In the genomic region with DNA sequence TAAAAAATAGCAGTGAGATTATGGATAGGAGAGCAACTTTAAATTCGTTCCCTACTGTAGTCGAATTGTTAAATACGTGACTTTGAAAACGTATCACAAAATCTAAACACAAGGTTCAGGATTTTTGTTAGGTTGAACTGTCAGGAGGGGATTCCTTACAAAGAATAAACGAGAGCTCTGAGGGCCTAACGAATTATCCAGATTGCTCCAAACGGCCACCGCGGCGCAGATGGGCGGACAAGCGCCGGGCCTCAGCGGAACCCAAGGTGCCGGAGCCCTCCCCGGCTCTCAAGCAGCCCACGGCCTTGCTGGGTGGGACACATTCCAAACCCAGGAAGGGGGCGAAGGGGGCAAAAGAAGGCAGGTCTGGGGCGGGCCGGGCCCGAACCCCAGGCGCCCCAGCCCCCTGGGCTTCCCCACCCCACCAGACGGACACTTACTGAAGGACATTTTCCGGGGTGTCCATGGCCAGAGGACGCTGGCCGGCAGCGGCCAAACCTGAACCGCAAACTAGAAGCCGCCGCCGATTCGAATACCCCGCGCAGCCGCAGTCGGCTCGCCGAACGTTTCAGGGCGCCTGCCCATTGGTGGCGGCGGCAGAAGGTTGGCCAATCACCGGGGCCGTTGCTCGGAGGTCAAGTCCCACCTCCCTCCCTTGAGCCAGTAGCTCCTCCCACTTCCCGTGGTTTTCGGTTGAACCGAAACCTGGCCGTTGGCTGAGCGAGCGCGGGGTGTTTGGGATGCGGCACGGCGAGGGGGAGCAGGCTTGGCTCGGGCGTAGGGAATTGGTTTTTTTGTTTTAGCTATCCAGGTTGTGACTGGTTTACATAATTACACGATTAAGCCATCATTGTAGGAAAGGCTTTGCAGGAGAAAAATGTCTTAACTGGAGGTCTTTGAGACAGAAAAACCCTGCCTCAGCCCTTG, we compare ENCODE assay signal across 8 cellular contexts. TPM values are rescaled to one million over a fixed set of nuclear protein-coding genes. Genes with fewer than 3 reads are reported as not detected.
DNase-seq lines count a peak whose midpoint lies in the region; ATAC-seq and TF ChIP-seq lines count a peak whose summit lies in the region.

A gene (minus strand): TSS at position 534 of the 927 bp plus-strand sequence. CDS start 68 bp downstream, at position 466.

- H3K9me3 ChIP-seq in DOHH2 (ENCODE audit: control insufficient read depth, insufficient read depth, low read length): no peaks in the 10 kb centered on the region
- no peaks in the 10 kb centered on the region for H3K9me3 ChIP-seq in fibroblast of lung (ENCODE audit: control insufficient read depth, insufficient read depth, low read depth, low read length)

- peaks cover 8% of the 10 kb centered on the region; the same call in 1 of the 2 replicates for H4K20me1 ChIP-seq in DOHH2 (ENCODE audit: control insufficient read depth, insufficient read depth, low read depth, low read length)
- H4K20me1 ChIP-seq in GM23338 (replicated peaks; ENCODE audit: insufficient read depth): peaks cover 14% of the 10 kb centered on the region
- no peaks in the 10 kb centered on the region for H4K20me1 ChIP-seq in fibroblast of lung (ENCODE audit: control insufficient read depth, extremely low read depth, insufficient read depth, low read length)

- peaks cover 55% of the 10 kb centered on the region for H3K79me2 ChIP-seq in DOHH2 (ENCODE audit: control insufficient read depth, low read length)
- H3K79me2 ChIP-seq in GM23338 (replicated peaks; ENCODE audit: insufficient read depth): peaks cover 42% of the 10 kb centered on the region
- peaks cover 32% of the 10 kb centered on the region for H3K79me2 ChIP-seq in fibroblast of lung (ENCODE audit: control insufficient read depth, insufficient read depth, low read length)

- H3K4me2 ChIP-seq in DOHH2 (ENCODE audit: low read length) (peak within 1 kb of the TSS; percentile 88), GM23338 (peak within 1 kb of the TSS; percentile 95), fibroblast of lung (ENCODE audit: extremely low read depth, insufficient read depth, low read length) (peak within 1 kb of the TSS; percentile 95)

- H3K4me1 ChIP-seq in DOHH2 (ENCODE audit: control insufficient read depth, low read length) (peaks cover 33% of the 10 kb centered on the region), GM23338 (ENCODE audit: insufficient read depth) (peaks cover 26% of the 10 kb centered on the region), fibroblast of lung (ENCODE audit: control insufficient read depth, extremely low read depth, insufficient read depth, low read length) (peaks cover 8% of the 10 kb centered on the region)

- H3K4me3 ChIP-seq in DOHH2 (ENCODE audit: low read length): peak within 1 kb of the TSS; percentile 94
- peak within 1 kb of the TSS; percentile 68 for H3K4me3 ChIP-seq in GM23338
- H3K4me3 ChIP-seq in fibroblast of lung (replicated peaks in 1 of 4; ENCODE audit: control extremely low read depth in 1 of 4, insufficient read depth in 1 of 4, low read depth in 3 of 4, low read length in 4 of 4): peak within 1 kb of the TSS; percentile 69 to 98 (median 90)

- H3K27me3 ChIP-seq in DOHH2 (ENCODE audit: control insufficient read depth, low read length) (no peaks in the 10 kb centered on the region), GM23338 (ENCODE audit: insufficient read depth) (peaks cover 9% of the 10 kb centered on the region), fibroblast of lung (ENCODE audit: control insufficient read depth, insufficient read depth, low read length) (no peaks in the 10 kb centered on the region)

- H3K9me2 ChIP-seq in DOHH2 (replicated peaks; ENCODE audit: control insufficient read depth, low read length) (no peaks in the 10 kb centered on the region), GM23338 (ENCODE audit: insufficient read depth) (no peaks in the 10 kb centered on the region)

- no peak for TF ChIP-seq CTCF in DOHH2 (IDR thresholded peaks at IDR 0.05; ENCODE audit: low read depth, low read length, poor library complexity, severe bottlenecking)
- no peak for TF ChIP-seq CTCF in GM23338 (conservative IDR thresholded peaks at IDR 0.05; ENCODE audit: low read depth in 2 of 2)
- TF ChIP-seq CTCF in fibroblast of lung (conservative IDR thresholded peaks at IDR 0.05 in 1 of 2, IDR thresholded peaks at IDR 0.05 in 1 of 2; ENCODE audit: low read depth in 1 of 2, low read length in 2 of 2): no peak

- peak within 1 kb of the TSS; percentile 92 for H3K4me3 Mint-ChIP-seq in GM23338
- peak within 1 kb of the TSS; percentile 88 to 100 (median 97) for H3K4me3 Mint-ChIP-seq in naive thymus-derived CD8-positive, alpha-beta T cell

- POLR2A ChIA-PET in naive thymus-derived CD8-positive, alpha-beta T cell (lab: Charles Lee): interaction anchor here (0.6 kb wide), 1 partner anchor 10 kb away, joined by 3 read pairs; no protein-coding TSS in a partner anchor

- H3K27ac ChIP-seq in DOHH2 (ENCODE audit: low read depth, low read length) (peak within 1 kb of the TSS; percentile 84), GM23338 (ENCODE audit: low read depth) (peak within 1 kb of the TSS; percentile 93), fibroblast of lung (ENCODE audit: insufficient read depth, low read length) (peak within 1 kb of the TSS; percentile 80)

- H2AFZ ChIP-seq in GM23338: peak within 1 kb of the TSS; percentile 66
- H2AFZ ChIP-seq in fibroblast of lung (ENCODE audit: low read length): peak within 1 kb of the TSS; percentile 94

- peak; percentile 91 for ATAC-seq in GM23338
- peak; percentile 98 for ATAC-seq in naive thymus-derived CD8-positive, alpha-beta T cell

- H3K27ac Mint-ChIP-seq in GM23338: peak within 1 kb of the TSS; percentile 97
- peak within 1 kb of the TSS; percentile 86 to 100 (median 96) for H3K27ac Mint-ChIP-seq in naive thymus-derived CD8-positive, alpha-beta T cell

- H3K27me3 Mint-ChIP-seq in GM23338 (ENCODE audit: insufficient read depth, low read depth, poor library complexity): peaks cover 20% of the 10 kb centered on the region
- peaks cover 0 to 3% (median 0%) of the 10 kb centered on the region in 5 donors for H3K27me3 Mint-ChIP-seq in naive thymus-derived CD8-positive, alpha-beta T cell

- H3K9ac ChIP-seq in fibroblast of lung (ENCODE audit: insufficient read depth, low read length): peak within 1 kb of the TSS; percentile 71

- peaks cover 41% of the 10 kb centered on the region for H3K36me3 Mint-ChIP-seq in GM23338 (ENCODE audit: low read depth)
- peaks cover 0 to 4% (median 0%) of the 10 kb centered on the region in 3 donors for H3K36me3 Mint-ChIP-seq in naive thymus-derived CD8-positive, alpha-beta T cell

- DNase-seq in GM23338 (ENCODE audit: low spot score) (peak; percentile 99), LHCN-M2 (ENCODE audit: low read depth) (peak; percentile 95), RPMI8226 (peak; percentile 98), fibroblast of lung (ENCODE audit: low read depth in 2 of 2) (peak; percentile 94 to 96)
- DNase-seq in activated T-helper 1 cell treated with anti-CD3 and anti-CD28 coated beads, Interleukin-2, amount 50 U/mL, for 16 hours (ENCODE audit: low read depth in 1 of 2, low spot score in 1 of 2): peak; percentile 86 to 90
- DNase-seq in naive thymus-derived CD8-positive, alpha-beta T cell: peak; percentile 91 to 98 (median 94)
- DNase-seq in stimulated activated naive CD4-positive, alpha-beta T cell (lab: John Stamatoyannopoulos, UW): peak; percentile 90 to 95 (median 92)

- H3F3A ChIP-seq in DOHH2 (ENCODE audit: control insufficient read depth, insufficient read depth): peaks cover 18% of the 10 kb centered on the region
- no peaks in the 10 kb centered on the region for H3F3A ChIP-seq in GM23338 (replicated peaks; ENCODE audit: low read depth)

- peaks cover 19% of the 10 kb centered on the region; the same call in 2 of the 3 replicates for H3K9me3 Mint-ChIP-seq in GM23338
- H3K9me3 Mint-ChIP-seq in naive thymus-derived CD8-positive, alpha-beta T cell: no peaks in the 10 kb centered on the region

- H3K36me3 ChIP-seq in DOHH2 (ENCODE audit: control insufficient read depth, low read length) (peaks cover 43% of the 10 kb centered on the region), GM23338 (ENCODE audit: insufficient read depth) (peaks cover 15% of the 10 kb centered on the region; the same call in 1 of the 2 replicates), fibroblast of lung (ENCODE audit: control insufficient read depth, insufficient read depth, low read length) (no peaks in the 10 kb centered on the region)

- H3K4me1 Mint-ChIP-seq in GM23338: peaks cover 41% of the 10 kb centered on the region
- H3K4me1 Mint-ChIP-seq in naive thymus-derived CD8-positive, alpha-beta T cell: peaks cover 8 to 40% (median 14%) of the 10 kb centered on the region in 4 donors

TF ChIP-seq in GM23338, 12 proteins besides CTCF, POLR2A, EP300 and RAD21:
- TF ChIP-seq ZNF114 (CRISPR knock-in tag; IDR thresholded peaks at IDR 0.05): no peak
- TF ChIP-seq POLR2AphosphoS5 (IDR thresholded peaks at IDR 0.05; ENCODE audit: low read depth): peak; percentile 91
- TF ChIP-seq, protein P1, sequence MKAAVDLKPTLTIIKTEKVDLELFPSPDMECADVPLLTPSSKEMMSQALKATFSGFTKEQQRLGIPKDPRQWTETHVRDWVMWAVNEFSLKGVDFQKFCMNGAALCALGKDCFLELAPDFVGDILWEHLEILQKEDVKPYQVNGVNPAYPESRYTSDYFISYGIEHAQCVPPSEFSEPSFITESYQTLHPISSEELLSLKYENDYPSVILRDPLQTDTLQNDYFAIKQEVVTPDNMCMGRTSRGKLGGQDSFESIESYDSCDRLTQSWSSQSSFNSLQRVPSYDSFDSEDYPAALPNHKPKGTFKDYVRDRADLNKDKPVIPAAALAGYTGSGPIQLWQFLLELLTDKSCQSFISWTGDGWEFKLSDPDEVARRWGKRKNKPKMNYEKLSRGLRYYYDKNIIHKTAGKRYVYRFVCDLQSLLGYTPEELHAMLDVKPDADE (IDR thresholded peaks at IDR 0.05): peak; percentile 42; the same call in 1 of the 2 replicates
- TF ChIP-seq NANOG (IDR thresholded peaks at IDR 0.05; ENCODE audit: borderline replicate concordance): no peak
- TF ChIP-seq ZNF331 (CRISPR knock-in tag; IDR thresholded peaks at IDR 0.05; ENCODE audit: low read depth): no peak

RNA-seq across cellular contexts. Expression of the gene that starts here (rescaled TPM):
- 178 and 184 TPM in 2 replicates for total RNA-seq in GM23338 (2014; rRNA removed; shearing (Covaris generic))
- polyA plus RNA-seq in GM23338 (2016; fragmentation: Nextera tagmentation; extraction: Ambion mirVana) (50.8 and 59.4 TPM in 2 replicates), fibroblast of lung (9.9 and 37.5 TPM in 2 replicates)
- total RNA-seq in LHCN-M2 (2014; rRNA removed) (85.4 and 104 TPM in 2 replicates), fibroblast of lung (3.9 and 11.2 TPM in 2 replicates)
- 19.2 TPM for polyA plus RNA-seq in LHCN-M2 (2012)
- 6.3 and 23.1 TPM in 2 replicates for polyA plus RNA-seq in fibroblast of lung (2012)
- polyA minus RNA-seq in fibroblast of lung (ENCODE audit: low replicate concordance): 2.4 and 10.3 TPM in 2 replicates
- 1 to 10 TPM; 3.5 to 4.0 TPM for total RNA-seq in naive thymus-derived CD8-positive, alpha-beta T cell
- 1 to 10 TPM in 2 of 3 donors, under 1 TPM in 1; 0.56 to 1.3 (median 1.3) TPM for polyA plus RNA-seq in naive thymus-derived CD8-positive, alpha-beta T cell

Comparison
In these comparisons a context has a peak if more than half of its experiments do, and no peak if none do; other contexts are left out.
1. Peak in every context shown above with its lines: DNase-seq, ATAC-seq, H3K4me3 ChIP-seq and H3K27ac ChIP-seq.